In genomic region chr12:92208613-92209121, GRCh38 we compare ENCODE assay signal across 8 cellular contexts.
DNase-seq lines count a peak whose midpoint lies in the region; ATAC-seq, FAIRE-seq and TF ChIP-seq lines count a peak whose summit lies in the region.

No MANE protein-coding gene starts in this region.

- ATAC-seq in GM18867 (IDR thresholded peaks at IDR 0.05; ENCODE audit: unreplicated experiment) (peak; percentile 81), HG03095 (IDR thresholded peaks at IDR 0.05; ENCODE audit: unreplicated experiment) (peak; percentile 77)

- TF ChIP-seq POLR2A in endothelial cell of umbilical vein (IDR thresholded peaks at IDR 0.05; ENCODE audit: low read depth, low read length) = no peak

- no peaks in the 10 kb centered on the region for H3K27me3 ChIP-seq in endothelial cell of umbilical vein (ENCODE audit: control insufficient read depth in 2 of 2, insufficient read depth in 2 of 2, low read length in 2 of 2)

- H3K9me2 ChIP-seq in OCI-LY7 (ENCODE audit: insufficient read depth, low read length) = no peaks in the 10 kb centered on the region

- no peaks in the 10 kb centered on the region for H3K9me1 ChIP-seq in endothelial cell of umbilical vein (replicated peaks; ENCODE audit: control insufficient read depth, extremely low read depth, insufficient read depth, low read length)

- H3K4me1 ChIP-seq in OCI-LY7 (ENCODE audit: insufficient read depth, low read length, poor library complexity, severe bottlenecking) = peaks cover 32% of the 10 kb centered on the region
- H3K4me1 ChIP-seq in endothelial cell of umbilical vein (ENCODE audit: control insufficient read depth, extremely low read depth, insufficient read depth, low read length) = peaks cover 13% of the 10 kb centered on the region

- CTCF ChIA-PET in OCI-LY7 (lab: Charles Lee; ENCODE audit: unreplicated experiment) = no interaction called here
- CTCF ChIA-PET in endothelial cell of umbilical vein (lab: Charles Lee) = interaction anchor here (0.8 to 1.3 kb wide), 6 partner anchors 9 to 827 kb away, joined by 3 to 7 read pairs (median 3); no protein-coding TSS in a partner anchor
- CTCF ChIA-PET in HEK293T (lab: Yijun Ruan, JAX) = no interaction called here

- no peaks in the 10 kb centered on the region for H4K20me1 ChIP-seq in OCI-LY7 (ENCODE audit: insufficient read depth, low read length)
- no peaks in the 10 kb centered on the region for H4K20me1 ChIP-seq in endothelial cell of umbilical vein (replicated peaks; ENCODE audit: control insufficient read depth, extremely low read depth, insufficient read depth, low read length)

- H3K36me3 ChIP-seq in OCI-LY7 (ENCODE audit: insufficient read depth, low read length) = no peaks in the 10 kb centered on the region; the same call in 1 of the 2 replicates
- H3K36me3 ChIP-seq in endothelial cell of umbilical vein (ENCODE audit: control insufficient read depth in 2 of 2, extremely low read depth in 1 of 2, insufficient read depth in 2 of 2, low read length in 2 of 2) = no peaks in the 10 kb centered on the region

- H3K9me3 ChIP-seq in OCI-LY7 (ENCODE audit: low read length) = 0 out of 2 replicates have a peak, but pooled peaks cover 13% of the 10 kb centered on the region
- H3K9me3 ChIP-seq in endothelial cell of umbilical vein (replicated peaks; ENCODE audit: control insufficient read depth, insufficient read depth, low read length) = no peaks in the 10 kb centered on the region

- peak; percentile 82 for FAIRE-seq in endothelial cell of umbilical vein (lab: Jason Lieb, UNC)

- DNase-seq in CD1c-positive myeloid dendritic cell (ENCODE audit: extremely low spot score) (peak; percentile 49), OCI-LY7 (ENCODE audit: low spot score) (peak; percentile 78), endothelial cell of umbilical vein (ENCODE audit: low read depth, low spot score) (peak; percentile 97), pulmonary artery endothelial cell (ENCODE audit: low read depth, low spot score) (peak; percentile 82), NCI-H2196 (lab: John Stamatoyannopoulos, UW; ENCODE audit: unreplicated experiment) (no peak), HEK293T (ENCODE audit: extremely low spot score) (no peak)

- POLR2A ChIA-PET in OCI-LY7 (lab: Charles Lee) (interaction anchor here (0.6 to 1.4 kb wide), 7 partner anchors 32 to 251 kb away, joined by 3 to 10 read pairs (median 4); partner anchors contain the start of gene BTG1), endothelial cell of umbilical vein (lab: Charles Lee) (interaction anchor here (2.3 kb wide), 1 partner anchor 63 kb away, joined by 20 read pairs; the partner anchor contains the start of gene BTG1), HEK293T (lab: Yijun Ruan, JAX) (no interaction called here)

- intact Hi-C loops in OCI-LY7 (cut with micrococcal nuclease; ENCODE audit: unreplicated experiment) = no loop called here
- intact Hi-C loops in endothelial cell of umbilical vein (cut with micrococcal nuclease) = loop anchor here (1.0 to 5.0 kb wide), 5 partner anchors 8 to 826 kb away; no protein-coding TSS in a partner anchor

- TF ChIP-seq CTCF in OCI-LY7 (conservative IDR thresholded peaks at IDR 0.05; ENCODE audit: low read length) (no peak), endothelial cell of umbilical vein (IDR thresholded peaks at IDR 0.05; ENCODE audit: extremely low read depth in 1 of 2, insufficient read depth in 1 of 2, low read depth in 1 of 2, low read length in 2 of 2) (no peak)

- peak overlapping the region; percentile 61 for H3K27ac ChIP-seq in OCI-LY7 (ENCODE audit: low read depth, low read length, poor library complexity, severe bottlenecking)
- peak overlapping the region; percentile 82 for H3K27ac ChIP-seq in endothelial cell of umbilical vein (ENCODE audit: insufficient read depth, low read depth, low read length)

- no TSS peak for BruUV-seq in OCI-LY7 (replicated peaks; lab: Mats Ljungman, UMichigan)
- BruUV-seq in endothelial cell of umbilical vein (replicated peaks; lab: Mats Ljungman, UMichigan) = no TSS peak

- dilution Hi-C loops in endothelial cell of umbilical vein (cut with MboI; ENCODE audit: extremely low pct_ligation_motif_present, low sequenced_read_pairs) = no loop called here

- peak overlapping the region; percentile 94 for H2AFZ ChIP-seq in OCI-LY7 (ENCODE audit: low read length)
- peak overlapping the region; percentile 63 for H2AFZ ChIP-seq in endothelial cell of umbilical vein (ENCODE audit: low read depth, low read length)

- peak overlapping the region; percentile 58 for H3K9ac ChIP-seq in endothelial cell of umbilical vein (replicated peaks; ENCODE audit: extremely low read depth, insufficient read depth, low read length)

- H3K4me2 ChIP-seq in OCI-LY7 (ENCODE audit: low read length) = peak overlapping the region; percentile 74
- peak overlapping the region; percentile 97 for H3K4me2 ChIP-seq in endothelial cell of umbilical vein (ENCODE audit: insufficient read depth, low read length)

- H3K4me3 ChIP-seq in OCI-LY7 (ENCODE audit: low read depth, low read length, poor library complexity, severe bottlenecking) = peak overlapping the region; percentile 46
- H3K4me3 ChIP-seq in endothelial cell of umbilical vein (replicated peaks in 1 of 3; ENCODE audit: insufficient read depth in 1 of 3, low read depth in 1 of 3, low read length in 3 of 3) = peak overlapping the region in 1 of 3 experiments; percentile 47

- H3K79me2 ChIP-seq in OCI-LY7 (ENCODE audit: insufficient read depth, low read depth, low read length) = no peaks in the 10 kb centered on the region
- no peaks in the 10 kb centered on the region for H3K79me2 ChIP-seq in endothelial cell of umbilical vein (ENCODE audit: control insufficient read depth, insufficient read depth, low read length)

TF ChIP-seq in endothelial cell of umbilical vein, 7 proteins besides CTCF, POLR2A, EP300 and RAD21:
- TF ChIP-seq JUN (IDR thresholded peaks at IDR 0.05; ENCODE audit: borderline replicate concordance, insufficient read depth, insufficient read length, low read depth) = peak; percentile 86
- TF ChIP-seq POLR2AphosphoS5 (IDR thresholded peaks at IDR 0.05; ENCODE audit: insufficient read depth, low read depth, low read length) = no peak
- TF ChIP-seq MAX (IDR thresholded peaks at IDR 0.05; ENCODE audit: insufficient read depth, insufficient read length) = peak; percentile 21
- peak; percentile 80 for TF ChIP-seq FOS (IDR thresholded peaks at IDR 0.05; ENCODE audit: borderline replicate concordance, insufficient read depth, low read length)
- TF ChIP-seq MYC (IDR thresholded peaks at IDR 0.05; ENCODE audit: low read depth, low read length) = no peak
- no peak for TF ChIP-seq EZH2 (IDR thresholded peaks at IDR 0.05; ENCODE audit: borderline replicate concordance, low read depth, low read length, severe bottlenecking)
- TF ChIP-seq GATA2 (IDR thresholded peaks at IDR 0.05; ENCODE audit: insufficient read depth, insufficient read length, low read depth, low read length) = peak; percentile 73

TF ChIP-seq in HEK293T, 16 proteins besides CTCF, POLR2A, EP300 and RAD21:
- TF ChIP-seq CTBP1 (IDR thresholded peaks at IDR 0.05; ENCODE audit: borderline replicate concordance) (no peak), FOXM1 (IDR thresholded peaks at IDR 0.05; ENCODE audit: borderline replicate concordance) (no peak), ELF4 (IDR thresholded peaks at IDR 0.05) (no peak), ZNF384 (IDR thresholded peaks at IDR 0.05) (no peak), PKNOX1 (IDR thresholded peaks at IDR 0.05) (no peak), FOXA1 (IDR thresholded peaks at IDR 0.05) (no peak), BHLHE40 (IDR thresholded peaks at IDR 0.05; ENCODE audit: borderline replicate concordance) (no peak), FOXK2 (IDR thresholded peaks at IDR 0.05) (no peak), SP1 (IDR thresholded peaks at IDR 0.05) (no peak), SUZ12 (IDR thresholded peaks at IDR 0.05) (no peak), LEF1 (IDR thresholded peaks at IDR 0.05; ENCODE audit: borderline replicate concordance) (no peak), NFRKB (IDR thresholded peaks at IDR 0.05) (no peak), ARNT (IDR thresholded peaks at IDR 0.05) (no peak), L3MBTL2 (conservative IDR thresholded peaks at IDR 0.05) (no peak)

Comparison
In these comparisons a context has a peak if more than half of its experiments do, and no peak if none do; other contexts are left out.
1. DNase-seq: peak in CD1c-positive myeloid dendritic cell (single experiment), OCI-LY7 (single experiment), endothelial cell of umbilical vein (single experiment) and pulmonary artery endothelial cell (single experiment); none in NCI-H2196 (single experiment) and HEK293T (single experiment).